22 cellular contexts compared by ENCODE assay signal in the genomic region with DNA sequence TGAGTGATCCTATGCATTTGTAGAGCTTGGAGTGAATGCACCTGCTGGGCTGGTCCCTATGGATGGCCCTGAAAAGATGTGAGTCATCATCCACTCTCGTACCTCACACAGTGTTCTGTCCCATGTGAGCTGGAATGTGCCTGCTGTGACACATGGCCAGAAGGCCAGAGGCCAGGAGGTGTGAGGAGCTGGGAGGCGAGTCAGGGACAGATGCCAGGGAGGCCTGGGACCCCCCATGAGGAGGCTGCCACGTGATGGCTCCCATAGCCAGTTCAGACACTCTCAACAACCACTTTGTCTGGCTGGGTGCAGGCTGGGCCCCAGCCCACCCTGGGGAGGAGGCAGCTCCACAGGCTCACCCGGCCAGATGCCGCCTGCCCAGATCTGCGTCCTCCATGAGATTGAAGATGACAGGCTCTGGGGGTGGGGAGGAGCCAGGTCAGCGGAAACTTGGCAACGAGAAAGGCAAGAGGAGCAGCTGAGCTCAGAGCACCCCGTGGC.
DNase-seq lines count a peak whose midpoint lies in the region; ATAC-seq and TF ChIP-seq lines count a peak whose summit lies in the region.
"Had no signal": no experiment of that assay in that cellular context is flagged by ENCODE, and none has a peak within 500 bp of the region (broad histone marks: within the 10 kb centered on the region; RNA-seq: fewer than 3 reads in every experiment).

No MANE protein-coding gene starts in this region.

- peaks cover 37% of the 10 kb centered on the region for H3K9me3 Mint-ChIP-seq in glutamatergic neuron (ENCODE audit: unreplicated experiment)
- H3K9me3 Mint-ChIP-seq: naive thymus-derived CD8-positive, alpha-beta T cell had no signal

- H3K27me3 Mint-ChIP-seq in glutamatergic neuron (ENCODE audit: unreplicated experiment): peaks cover 29% of the 10 kb centered on the region
- H3K27me3 Mint-ChIP-seq: naive thymus-derived CD8-positive, alpha-beta T cell; progenitor cell of endocrine pancreas; stimulated activated memory B cell treated with anti-CD40 and anti-IgM and Interleukin-4, amounts not matched to agents 10 μg/mL and 1 μg/mL and 100 μg/mL, for 72 hours had no signal

- peak; percentile 68 for DNase-seq in NCI-H82 (lab: John Stamatoyannopoulos, UW)
- DNase-seq in NCI-H82 treated with DMSO at 0.1 percent for 48 hours (lab: John Stamatoyannopoulos, UW; ENCODE audit: unreplicated experiment): no peak
- DNase-seq in SJCRH30: peak; percentile 90 to 92
- peak; percentile 64 for DNase-seq in glutamatergic neuron
- DNase-seq in tibial nerve (ENCODE audit: low spot score in 2 of 2): no peak
- no peak for DNase-seq in activated gamma-delta T cell treated with Interleukin-2 at 50 U/mL for 16 hours
- DNase-seq in dorsolateral prefrontal cortex: no peak
- DNase-seq: 8988T; activated CD4-positive, alpha-beta T cell treated with anti-CD3 and anti-CD28 coated beads for 48 hours; activated effector memory CD4-positive, alpha-beta T cell treated with anti-CD3 and anti-CD28 coated beads, Interleukin-2, amount 50 U/mL, for 16 hours; cerebellar nuclear complex; islet precursor cell; mammary epithelial cell; NCI-H2081 treated with DMSO at 0.1 percent for 48 hours; NCI-H748 treated with DMSO at 0.1 percent for 48 hours had no signal

- no peak for ATAC-seq in GM19397 (IDR thresholded peaks at IDR 0.05; ENCODE audit: unreplicated experiment)
- ATAC-seq: naive thymus-derived CD8-positive, alpha-beta T cell; stimulated activated memory B cell treated with anti-CD40 and anti-IgM and Interleukin-4, amounts not matched to agents 10 μg/mL and 1 μg/mL and 100 μg/mL, for 72 hours had no signal

- peak overlapping the region; percentile 73 for H3K27ac ChIP-seq in SJCRH30
- H3K27ac ChIP-seq in tibial nerve: peak overlapping the region in 3 of 4 donors; percentile 8 to 40 (median 26)
- H3K27ac ChIP-seq in dorsolateral prefrontal cortex: peak overlapping the region in 1 of 59 donors; percentile 13
- H3K27ac ChIP-seq: adrenal gland had no signal

- no peak for TF ChIP-seq POLR2A in tibial nerve (IDR thresholded peaks at IDR 0.05)

- 0 out of 2 replicates have a peak, but pooled peaks cover 3% of the 10 kb centered on the region for H3K9me3 ChIP-seq in SJCRH30 (replicated peaks)
- H3K9me3 ChIP-seq in tibial nerve: no peaks in the 10 kb centered on the region
- H3K9me3 ChIP-seq: adrenal gland, Peyer's patch had no signal

- peak overlapping the region; percentile 65 for H3K4me3 Mint-ChIP-seq in glutamatergic neuron (ENCODE audit: unreplicated experiment)
- H3K4me3 Mint-ChIP-seq: naive thymus-derived CD8-positive, alpha-beta T cell; stimulated activated memory B cell treated with anti-CD40 and anti-IgM and Interleukin-4, amounts not matched to agents 10 μg/mL and 1 μg/mL and 100 μg/mL, for 72 hours had no signal

- no peak for TF ChIP-seq EP300 in tibial nerve (IDR thresholded peaks at IDR 0.05)

- H3K4me1 ChIP-seq in SJCRH30: peaks cover 14% of the 10 kb centered on the region
- H3K4me1 ChIP-seq in tibial nerve: peaks cover 0 to 38% (median 3%) of the 10 kb centered on the region in 4 donors
- H3K4me1 ChIP-seq: adrenal gland had no signal

- H3K36me3 ChIP-seq in SJCRH30 (no peaks in the 10 kb centered on the region), tibial nerve (no peaks in the 10 kb centered on the region)
- H3K36me3 ChIP-seq: adrenal gland, Peyer's patch had no signal

- no peaks in the 10 kb centered on the region for H3K27me3 ChIP-seq in SJCRH30
- H3K27me3 ChIP-seq in tibial nerve: no peaks in the 10 kb centered on the region
- H3K27me3 ChIP-seq in dorsolateral prefrontal cortex: peaks cover 0 to 17% (median 0%) of the 10 kb centered on the region in 45 donors
- H3K27me3 ChIP-seq: adrenal gland, Peyer's patch had no signal

- TF ChIP-seq CTCF in glutamatergic neuron (IDR thresholded peaks at IDR 0.05; ENCODE audit: partially characterized antibody, unreplicated experiment) (peak; percentile 13), tibial nerve (IDR thresholded peaks at IDR 0.05) (no peak), dorsolateral prefrontal cortex (IDR thresholded peaks at IDR 0.05 in 54 of 56, conservative IDR thresholded peaks at IDR 0.05 in 2 of 56; ENCODE audit: low read depth in 1 of 56, partially characterized antibody in 56 of 56) (no peak)

- 53 to 69% methylated on average over 6 to 9 of the region's 9 CpGs for WGBS in tibial nerve, 2 donors

- peak overlapping the region; percentile 85 for H3K27ac Mint-ChIP-seq in glutamatergic neuron (ENCODE audit: unreplicated experiment)
- H3K27ac Mint-ChIP-seq: IgD-negative memory B cell; naive thymus-derived CD8-positive, alpha-beta T cell; progenitor cell of endocrine pancreas; stimulated activated memory B cell treated with anti-CD40 and anti-IgM and Interleukin-4, amounts not matched to agents 10 μg/mL and 1 μg/mL and 100 μg/mL, for 72 hours had no signal

- H3K4me3 ChIP-seq in SJCRH30: peak overlapping the region; percentile 56
- no peak overlapping the region for H3K4me3 ChIP-seq in tibial nerve
- H3K4me3 ChIP-seq in dorsolateral prefrontal cortex: no peak overlapping the region
- H3K4me3 ChIP-seq: adrenal gland, Peyer's patch had no signal

- H3K36me3 Mint-ChIP-seq in glutamatergic neuron (ENCODE audit: unreplicated experiment): no peaks in the 10 kb centered on the region
- H3K36me3 Mint-ChIP-seq: IgD-negative memory B cell; naive thymus-derived CD8-positive, alpha-beta T cell; stimulated activated memory B cell treated with anti-CD40 and anti-IgM and Interleukin-4, amounts not matched to agents 10 μg/mL and 1 μg/mL and 100 μg/mL, for 72 hours had no signal

- intact Hi-C loops in dorsolateral prefrontal cortex (cut with DNase I): no loop called here

- peaks cover 74% of the 10 kb centered on the region for H3K4me1 Mint-ChIP-seq in glutamatergic neuron (ENCODE audit: low read depth, unreplicated experiment)
- H3K4me1 Mint-ChIP-seq: IgD-negative memory B cell; naive thymus-derived CD8-positive, alpha-beta T cell; stimulated activated memory B cell treated with anti-CD40 and anti-IgM and Interleukin-4, amounts not matched to agents 10 μg/mL and 1 μg/mL and 100 μg/mL, for 72 hours had no signal

Comparison
In these comparisons a context has a peak if more than half of its experiments do, and no peak if none do; other contexts are left out.
1. DNase-seq: peak in NCI-H82 (single experiment), SJCRH30 (2 of 2) and glutamatergic neuron (single experiment); none in NCI-H82 treated with DMSO at 0.1 percent for 48 hours (single experiment), tibial nerve (0 of 2), activated gamma-delta T cell treated with Interleukin-2 at 50 U/mL for 16 hours (single experiment) and dorsolateral prefrontal cortex (0 of 10).